Comparison of ENCODE assay signal across 2 cellular contexts in genomic region chr17:21493993-21494392, GRCh38.
TF ChIP-seq lines count a peak whose summit lies in the region.

No MANE protein-coding gene starts in this region.

TF ChIP-seq in K562, 482 proteins besides CTCF, POLR2A, EP300 and RAD21 (continues in another document):
- TF ChIP-seq CSDE1 (IDR thresholded peaks at IDR 0.05) (no peak), CHAMP1 (IDR thresholded peaks at IDR 0.05) (no peak), RBM39 (optimal IDR thresholded peaks at IDR 0.05; ENCODE audit: low read depth, low read length) (no peak), ZNF140 (CRISPR knock-in tag; IDR thresholded peaks at IDR 0.05) (no peak), KDM2B (CRISPR knock-in tag; IDR thresholded peaks at IDR 0.05) (no peak), CEBPG (CRISPR knock-in tag; IDR thresholded peaks at IDR 0.05) (no peak), CEBPG (tag; conservative IDR thresholded peaks at IDR 0.05 in 1 of 2, IDR thresholded peaks at IDR 0.05 in 1 of 2) (peak; percentile 31 to 74; a peak in 3 of 4 replicates), MTA3 (IDR thresholded peaks at IDR 0.05; ENCODE audit: borderline replicate concordance) (no peak), ZNF699 (CRISPR knock-in tag; IDR thresholded peaks at IDR 0.05; ENCODE audit: insufficient replicate concordance) (no peak), KDM4B (IDR thresholded peaks at IDR 0.05; ENCODE audit: borderline replicate concordance in 2 of 2, low read depth in 1 of 2) (no peak), ZNF655 (CRISPR knock-in tag; IDR thresholded peaks at IDR 0.05) (no peak), HNRNPL (IDR thresholded peaks at IDR 0.05; ENCODE audit: low read depth, low read length) (no peak), ZNF77 (CRISPR knock-in tag; IDR thresholded peaks at IDR 0.05) (no peak), ATF4 (CRISPR knock-in tag; IDR thresholded peaks at IDR 0.05) (0 out of 2 replicates have a peak, but pooled peaks have one; percentile 35), POLR2AphosphoS5 (IDR thresholded peaks at IDR 0.05; ENCODE audit: control insufficient read depth, insufficient read depth, low read depth, low read length) (no peak), SREBF1 (IDR thresholded peaks at IDR 0.05; ENCODE audit: borderline replicate concordance, low read depth, low read length) (no peak), ATF3 (IDR thresholded peaks at IDR 0.05) (peak; percentile 73), ATF3 (CRISPR knock-in tag; conservative IDR thresholded peaks at IDR 0.05) (no peak), EGR1 (conservative IDR thresholded peaks at IDR 0.05) (no peak), ZNF695 (CRISPR knock-in tag; IDR thresholded peaks at IDR 0.05) (no peak)

TF ChIP-seq in H1, 55 proteins besides CTCF, POLR2A, EP300 and RAD21:
- TF ChIP-seq CEBPB (IDR thresholded peaks at IDR 0.05; ENCODE audit: low read depth, low read length) (peak; percentile 62; the same call in 1 of the 2 replicates), ATF3 (IDR thresholded peaks at IDR 0.05; ENCODE audit: insufficient read depth, low read depth, low read length) (peak; percentile 17; the same call in 1 of the 2 replicates), JUN (IDR thresholded peaks at IDR 0.05; ENCODE audit: low read depth, low read length) (no peak)
